18 cellular contexts compared by ENCODE assay signal in the genomic region with DNA sequence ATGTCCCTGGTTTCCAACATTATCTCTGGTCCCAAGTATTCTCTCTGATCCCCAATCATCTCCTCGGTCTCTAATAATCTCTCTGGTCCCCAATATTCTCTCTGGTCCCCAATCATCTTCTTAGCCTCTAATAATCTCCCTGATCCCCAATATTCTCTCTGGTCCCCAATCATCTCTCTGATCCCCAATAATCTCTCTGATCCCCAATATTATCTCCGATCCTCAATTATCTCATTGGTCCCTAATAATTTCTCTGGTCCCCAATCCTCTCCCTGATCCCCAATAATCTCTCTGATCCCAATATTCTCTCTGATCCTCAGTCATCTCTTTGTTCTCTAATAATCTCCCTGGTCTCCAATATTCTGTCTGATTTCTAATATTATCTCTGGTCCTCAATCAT. TPM values are rescaled to one million over a fixed set of nuclear protein-coding genes. Genes with fewer than 3 reads are reported as not detected.
DNase-seq lines count a peak whose midpoint lies in the region; ATAC-seq and TF ChIP-seq lines count a peak whose summit lies in the region.
"Had no signal": no experiment of that assay in that cellular context is flagged by ENCODE, and none has a peak within 500 bp of the region (broad histone marks: within the 10 kb centered on the region; RNA-seq: fewer than 3 reads in every experiment).

No MANE protein-coding gene starts in this region.

- no peaks in the 10 kb centered on the region for H3K27me3 Mint-ChIP-seq in CD4-positive, alpha-beta memory T cell
- H3K27me3 Mint-ChIP-seq in activated B cell treated with CpG ODN at 0.5 μM for 24 hours (no peaks in the 10 kb centered on the region), neural progenitor cell (ENCODE audit: insufficient read depth, low read depth) (peaks cover 5% of the 10 kb centered on the region)

- H3K4me2 ChIP-seq in BLaER1 (peak overlapping the region; percentile 86; the same call in 1 of the 2 replicates), neural progenitor cell (no peak overlapping the region)

- H3K4me3 ChIP-seq in BLaER1: no peak overlapping the region
- no peak overlapping the region for H3K4me3 ChIP-seq in CD4-positive, alpha-beta memory T cell (ENCODE audit: low read length in 2 of 2)
- H3K4me3 ChIP-seq in effector memory CD4-positive, alpha-beta T cell (ENCODE audit: insufficient read depth, low read depth, low read length, poor library complexity, severe bottlenecking): no peak overlapping the region
- H3K4me3 ChIP-seq in neural progenitor cell: no peak overlapping the region
- H3K4me3 ChIP-seq: body of pancreas, left lung, right atrium auricular region, tibial artery had no signal

- TF ChIP-seq CTCF in activated B cell treated with CpG ODN at 0.5 μM for 24 hours (IDR thresholded peaks at IDR 0.05): no peak
- TF ChIP-seq CTCF in neural progenitor cell (IDR thresholded peaks at IDR 0.05): no peak

- H3K36me3 ChIP-seq in BLaER1 (peaks cover 59% of the 10 kb centered on the region), neural progenitor cell (no peaks in the 10 kb centered on the region)
- H3K36me3 ChIP-seq in CD4-positive, alpha-beta memory T cell (ENCODE audit: insufficient read depth, low read length): no peaks in the 10 kb centered on the region
- H3K36me3 ChIP-seq in effector memory CD4-positive, alpha-beta T cell (ENCODE audit: control insufficient read depth, insufficient read depth, low read length): peaks cover 11% of the 10 kb centered on the region
- H3K36me3 ChIP-seq: left lung, right atrium auricular region, tibial artery, WERI-Rb-1 had no signal

- H3K4me1 ChIP-seq in BLaER1 (peaks cover 59% of the 10 kb centered on the region), neural progenitor cell (no peaks in the 10 kb centered on the region)
- H3K4me1 ChIP-seq in CD4-positive, alpha-beta memory T cell (ENCODE audit: insufficient read depth, low read length): peaks cover 69% of the 10 kb centered on the region
- H3K4me1 ChIP-seq in effector memory CD4-positive, alpha-beta T cell (ENCODE audit: control insufficient read depth, insufficient read depth, low read length, poor library complexity, severe bottlenecking): peaks cover 17% of the 10 kb centered on the region
- H3K4me1 ChIP-seq: body of pancreas, right atrium auricular region, tibial artery had no signal

- H3K4me3 Mint-ChIP-seq in CD4-positive, alpha-beta memory T cell: peak overlapping the region in 5 of 8 donors; percentile 2 to 40 (median 23)
- H3K4me3 Mint-ChIP-seq in activated B cell treated with CpG ODN at 0.5 μM for 24 hours (peak overlapping the region; percentile 32), neural progenitor cell (no peak overlapping the region)

- peaks cover 100% of the 10 kb centered on the region for H4K20me1 ChIP-seq in BLaER1
- no peaks in the 10 kb centered on the region for H4K20me1 ChIP-seq in neural progenitor cell (ENCODE audit: low read depth)

- CTCF ChIA-PET in CD4-positive, alpha-beta memory T cell (lab: Charles Lee; ENCODE audit: partially characterized antibody): no interaction called here
- CTCF ChIA-PET in activated B cell treated with CpG ODN at 0.5 μM for 24 hours (lab: Charles Lee): no interaction called here

- H2AFZ ChIP-seq in neural progenitor cell (replicated peaks): no peak overlapping the region

- ATAC-seq in activated B cell treated with CpG ODN at 0.5 μM for 24 hours (ENCODE audit: low read depth) (no peak), left cardiac atrium (no peak)
- ATAC-seq: body of pancreas, left lung had no signal

- intact Hi-C loops in CD4-positive, alpha-beta memory T cell (cut with micrococcal nuclease): loop anchor here (2.0 kb wide), 1 partner anchor 16 kb away; the partner anchor contains the start of gene P2RY8
- intact Hi-C loops in activated B cell treated with CpG ODN at 0.5 μM for 24 hours (cut with micrococcal nuclease) (no loop called here), left cardiac atrium (cut with DNase I) (no loop called here)

- peak overlapping the region; percentile 58 to 96 (median 93) for H3K27ac Mint-ChIP-seq in CD4-positive, alpha-beta memory T cell
- H3K27ac Mint-ChIP-seq in activated B cell treated with CpG ODN at 0.5 μM for 24 hours (peak overlapping the region; percentile 97), neural progenitor cell (no peak overlapping the region)

- H3K4me1 Mint-ChIP-seq in CD4-positive, alpha-beta memory T cell: peaks cover 53 to 69% (median 59%) of the 10 kb centered on the region in 4 donors
- H3K4me1 Mint-ChIP-seq in activated B cell treated with CpG ODN at 0.5 μM for 24 hours: peaks cover 69% of the 10 kb centered on the region
- no peaks in the 10 kb centered on the region for H3K4me1 Mint-ChIP-seq in neural progenitor cell

- H3K27ac ChIP-seq in BLaER1 (no peak overlapping the region), neural progenitor cell (no peak overlapping the region)
- H3K27ac ChIP-seq in CD4-positive, alpha-beta memory T cell (ENCODE audit: low read depth, low read length): peak overlapping the region; percentile 53
- peak overlapping the region; percentile 54 for H3K27ac ChIP-seq in effector memory CD4-positive, alpha-beta T cell (ENCODE audit: insufficient read depth, low read length, poor library complexity, severe bottlenecking)
- H3K27ac ChIP-seq: body of pancreas, left lung, right atrium auricular region, tibial artery, WERI-Rb-1 had no signal

- POLR2A ChIA-PET in CD4-positive, alpha-beta memory T cell (lab: Charles Lee; ENCODE audit: partially characterized antibody): no interaction called here
- POLR2A ChIA-PET in activated B cell treated with CpG ODN at 0.5 μM for 24 hours (lab: Charles Lee): no interaction called here

- H3K27me3 ChIP-seq in BLaER1 (no peaks in the 10 kb centered on the region), neural progenitor cell (no peaks in the 10 kb centered on the region)
- H3K27me3 ChIP-seq in CD4-positive, alpha-beta memory T cell (ENCODE audit: insufficient read depth, low read length): no peaks in the 10 kb centered on the region
- no peaks in the 10 kb centered on the region for H3K27me3 ChIP-seq in effector memory CD4-positive, alpha-beta T cell (replicated peaks; ENCODE audit: control insufficient read depth, insufficient read depth, low read length, poor library complexity, severe bottlenecking)
- H3K27me3 ChIP-seq: body of pancreas, left lung, right atrium auricular region, tibial artery had no signal

- no peak overlapping the region for H3K9ac ChIP-seq in BLaER1
- H3K9ac ChIP-seq in neural progenitor cell: no peak overlapping the region

- no peak for DNase-seq in CD4-positive, alpha-beta memory T cell
- DNase-seq in activated B cell treated with CpG ODN at 0.5 μM for 24 hours (no peak), neural progenitor cell (ENCODE audit: low spot score) (no peak), SHP77 treated with DMSO at 0.1 percent for 48 hours (lab: John Stamatoyannopoulos, UW) (no peak), left cardiac atrium (no peak)
- no peak for DNase-seq in effector memory CD4-positive, alpha-beta T cell
- DNase-seq: activated gamma-delta T cell treated with Interleukin-2 at 50 U/mL for 16 hours, body of pancreas, left lung, NCI-H1092, NCI-H2107, NCI-H524 treated with DMSO at 0.1 percent for 48 hours, occipital lobe, tibial artery, WERI-Rb-1 had no signal

- H3K9me3 Mint-ChIP-seq in CD4-positive, alpha-beta memory T cell: peaks cover 0 to 10% (median 0%) of the 10 kb centered on the region in 8 donors
- H3K9me3 Mint-ChIP-seq in activated B cell treated with CpG ODN at 0.5 μM for 24 hours: no peaks in the 10 kb centered on the region
- peaks cover 2% of the 10 kb centered on the region for H3K9me3 Mint-ChIP-seq in neural progenitor cell

- H3K36me3 Mint-ChIP-seq in CD4-positive, alpha-beta memory T cell: peaks cover 48% of the 10 kb centered on the region in 2 donors
- H3K36me3 Mint-ChIP-seq in activated B cell treated with CpG ODN at 0.5 μM for 24 hours (ENCODE audit: low read depth) (peaks cover 41% of the 10 kb centered on the region), neural progenitor cell (no peaks in the 10 kb centered on the region)

- no peaks in the 10 kb centered on the region for H3K9me3 ChIP-seq in BLaER1
- no peaks in the 10 kb centered on the region for H3K9me3 ChIP-seq in CD4-positive, alpha-beta memory T cell (ENCODE audit: control insufficient read depth in 1 of 2, low read length in 2 of 2)
- no peaks in the 10 kb centered on the region for H3K9me3 ChIP-seq in effector memory CD4-positive, alpha-beta T cell (ENCODE audit: control insufficient read depth, low read length)
- no peaks in the 10 kb centered on the region for H3K9me3 ChIP-seq in neural progenitor cell (ENCODE audit: low read depth)
- H3K9me3 ChIP-seq: body of pancreas, right atrium auricular region had no signal

- no peaks in the 10 kb centered on the region for H3K79me2 ChIP-seq in neural progenitor cell (ENCODE audit: low read depth)

- no peaks in the 10 kb centered on the region for H3F3A ChIP-seq in neural progenitor cell (ENCODE audit: low read depth)

RNA-seq across cellular contexts. Expression of gene P2RY8, which starts 16.6 kb away (rescaled TPM):
- total RNA-seq in CD4-positive, alpha-beta memory T cell: 100 to 1,000 TPM; 195 TPM
- 100 to 1,000 TPM; 194 to 261 TPM for polyA plus RNA-seq in CD4-positive, alpha-beta memory T cell
- total RNA-seq in activated B cell treated with CpG ODN at 0.5 μM for 24 hours (315 and 332 TPM in 2 replicates), neural progenitor cell (ENCODE audit: low replicate concordance) (0.32 and 0.68 TPM in 2 replicates), left cardiac atrium (1 to 10 TPM; 1.8 to 3.0 TPM)
- total RNA-seq: HT-29 had no signal

Comparison
In these comparisons a context has a peak if more than half of its experiments do, and no peak if none do; other contexts are left out.
1. H3K27ac ChIP-seq: peak in CD4-positive, alpha-beta memory T cell (single experiment) and effector memory CD4-positive, alpha-beta T cell (single experiment); none in BLaER1 (single experiment) and neural progenitor cell (single experiment).
2. RNA of gene P2RY8, which starts 16.6 kb away (total RNA-seq): 315 to 332 TPM in activated B cell treated with CpG ODN at 0.5 μM for 24 hours and 195 TPM in CD4-positive, alpha-beta memory T cell; 1.8 to 3.0 TPM in left cardiac atrium and 0.32 to 0.68 TPM in neural progenitor cell; every median in the first group is over 10 times any median in the second.